Comparison of ENCODE assay signal across 15 cellular contexts in the genomic region with DNA sequence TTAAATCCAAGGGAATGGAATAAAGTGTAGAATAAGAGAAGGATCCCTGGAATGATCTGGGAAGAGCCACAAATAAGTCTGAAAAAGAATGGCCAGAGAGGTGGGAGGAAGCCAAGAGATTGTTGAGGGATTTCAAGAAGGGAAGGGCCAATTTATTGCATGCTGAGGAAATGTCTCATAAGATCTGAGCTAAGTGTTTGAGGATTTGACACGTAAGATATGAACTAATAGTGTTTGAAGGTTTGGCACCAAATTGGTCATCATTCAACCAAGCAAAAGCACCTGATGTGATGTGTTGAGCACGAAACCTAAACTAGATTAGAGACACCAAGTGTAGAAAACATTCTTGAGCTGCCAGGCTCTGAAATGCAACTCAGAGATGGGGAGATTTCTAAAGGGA.
DNase-seq lines count a peak whose midpoint lies in the region; ATAC-seq and TF ChIP-seq lines count a peak whose summit lies in the region.
"Had no signal": no experiment of that assay in that cellular context is flagged by ENCODE, and none has a peak within 500 bp of the region (broad histone marks: within the 10 kb centered on the region; RNA-seq: fewer than 3 reads in every experiment).

No MANE protein-coding gene starts in this region.

- DNase-seq in GM13977 (ENCODE audit: low spot score) (peak; percentile 28), putamen (ENCODE audit: low spot score) (no peak), GOT3 (lab: John Stamatoyannopoulos, UW) (no peak), T-helper 9 cell (no peak)
- DNase-seq: activated CD4-positive, alpha-beta memory T cell treated with anti-CD3 and anti-CD28 coated beads for 36 hours; activated gamma-delta T cell; COR-L47; esophagus squamous epithelium; hippocampal formation; left colon; Right ventricle myocardium superior had no signal

- ATAC-seq in GM19397 (IDR thresholded peaks at IDR 0.05; ENCODE audit: unreplicated experiment) (peak; percentile 42), HG02763 (IDR thresholded peaks at IDR 0.05; ENCODE audit: unreplicated experiment) (peak; percentile 64), HG03439 (IDR thresholded peaks at IDR 0.05; ENCODE audit: unreplicated experiment) (peak; percentile 91), GM21825 (IDR thresholded peaks at IDR 0.05; ENCODE audit: unreplicated experiment) (no peak)
- ATAC-seq: left colon had no signal

- in situ Hi-C loops in GM13977 (cut with MboI; ENCODE audit: low pct_unique_long_range_greater_than_20kb, low sequenced_read_pairs, unreplicated experiment), result no loop called here

- TF ChIP-seq CTCF in GM13977 (IDR thresholded peaks at IDR 0.05; ENCODE audit: extremely low read depth, insufficient read depth, missing control alignments), result no peak
